25 cellular contexts compared by ENCODE assay signal in the genomic region with DNA sequence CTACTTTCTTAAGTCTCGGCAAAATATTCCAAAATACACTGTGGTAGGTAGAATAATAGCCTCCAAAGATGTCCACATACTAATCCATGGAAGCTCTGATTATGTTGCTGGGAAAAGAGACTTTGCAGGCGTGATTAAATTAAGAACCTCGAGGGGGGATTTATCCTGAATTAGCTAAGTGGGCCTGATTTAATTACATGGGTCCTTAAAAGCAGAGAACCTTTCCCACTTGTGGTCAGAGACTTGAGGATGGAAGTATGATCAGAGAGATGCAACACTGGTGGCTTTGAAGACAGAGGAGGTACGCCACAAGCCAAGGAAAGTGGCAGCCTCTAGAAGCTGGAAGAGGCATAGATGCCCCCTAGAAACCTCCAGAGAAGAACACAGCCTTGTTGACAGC.
"Had no signal": no experiment of that assay in that cellular context is flagged by ENCODE, and none has a peak within 500 bp of the region (broad histone marks: within the 10 kb centered on the region; RNA-seq: fewer than 3 reads in every experiment).

No MANE protein-coding gene starts in this region.

- H3K36me3 ChIP-seq: colonic mucosa, gastrocnemius medialis, left ventricle myocardium inferior, vagina had no signal

- ATAC-seq: activated CD8-positive, alpha-beta T cell treated with anti-CD3 and anti-CD28 coated beads for 36 hours; activated T-helper 17 cell treated with anti-CD3 and anti-CD28 coated beads, Interleukin-2, amount 50 U/mL, for 72 hours; gastrocnemius medialis had no signal

- H3K27me3 Mint-ChIP-seq: activated CD4-positive, alpha-beta T cell treated with anti-CD3 and anti-CD28 coated beads, Interleukin-2, amount 10 ng/mL, durations not matched to agents 7 days and 5 days; activated CD8-positive, alpha-beta T cell treated with anti-CD3 and anti-CD28 coated beads for 36 hours; activated naive CD8-positive, alpha-beta T cell treated with anti-CD3 and anti-CD28 coated beads, Interleukin-2, amount 10 ng/mL, durations not matched to agents 7 days and 5 days; activated T-helper 17 cell treated with anti-CD3 and anti-CD28 coated beads, Interleukin-2, amount 50 U/mL, for 72 hours had no signal

- H3K4me1 ChIP-seq: parathyroid adenoma had no signal

- H3K9me3 ChIP-seq: colonic mucosa, esophagus muscularis mucosa, gastrocnemius medialis, left ventricle myocardium inferior, sigmoid colon, testis, vagina had no signal

- H3K4me3 ChIP-seq: colonic mucosa, dorsolateral prefrontal cortex, esophagus muscularis mucosa, gastrocnemius medialis, left ventricle myocardium inferior, sigmoid colon, testis, vagina had no signal

- H3K27me3 ChIP-seq: colonic mucosa, dorsolateral prefrontal cortex, esophagus muscularis mucosa, gastrocnemius medialis, sigmoid colon, testis, vagina had no signal

- H3K27ac ChIP-seq: colonic mucosa, dorsolateral prefrontal cortex, left ventricle myocardium inferior, parathyroid adenoma, sigmoid colon, testis, vagina, VCaP had no signal

- H3K27ac Mint-ChIP-seq: activated CD4-positive, alpha-beta T cell treated with anti-CD3 and anti-CD28 coated beads, Interleukin-2, amount 10 ng/mL, durations not matched to agents 7 days and 5 days; activated CD8-positive, alpha-beta T cell treated with anti-CD3 and anti-CD28 coated beads for 36 hours; activated naive CD8-positive, alpha-beta T cell treated with anti-CD3 and anti-CD28 coated beads, Interleukin-2, amount 10 ng/mL, durations not matched to agents 7 days and 5 days; activated T-helper 17 cell treated with anti-CD3 and anti-CD28 coated beads, Interleukin-2, amount 50 U/mL, for 72 hours; nephron progenitor cell had no signal

- H3K9ac ChIP-seq: parathyroid adenoma had no signal

- DNase-seq: activated CD4-positive, alpha-beta T cell treated with anti-CD3 and anti-CD28 coated beads, Interleukin-2, amount 10 ng/mL, durations not matched to agents 7 days and 5 days; activated CD4-positive, CD25-positive, alpha-beta regulatory T cell treated with anti-CD3 and anti-CD28 coated beads, Interleukin-2, amount 50 U/mL, for 72 hours; activated CD8-positive, alpha-beta T cell treated with anti-CD3 and anti-CD28 coated beads for 36 hours; activated naive CD4-positive, alpha-beta T cell; activated naive CD8-positive, alpha-beta T cell treated with anti-CD3 and anti-CD28 coated beads, Interleukin-2, amount 10 ng/mL, durations not matched to agents 7 days and 5 days; activated T-cell treated with anti-CD3 and anti-CD28 coated beads, Interleukin-2, amount 50 U/mL, for 1 hour; colonic mucosa; dorsolateral prefrontal cortex; gastrocnemius medialis; hippocampal formation; kidney glomerular epithelial cell; left ventricle myocardium inferior; midbrain; nephron progenitor cell; nucleus accumbens; sigmoid colon; stimulated activated CD4-positive, alpha-beta T cell treated with anti-CD3 and anti-CD28 coated beads, Interleukin-4, amount 100 ng/mL, for 1 hour; stimulated activated naive CD4-positive, alpha-beta T cell; testis; trophoblast cell had no signal

- H2AFZ ChIP-seq: parathyroid adenoma had no signal

- H3K9me3 Mint-ChIP-seq: activated T-helper 17 cell treated with anti-CD3 and anti-CD28 coated beads, Interleukin-2, amount 50 U/mL, for 72 hours had no signal

- H3K4me3 Mint-ChIP-seq: activated CD4-positive, alpha-beta T cell treated with anti-CD3 and anti-CD28 coated beads, Interleukin-2, amount 10 ng/mL, durations not matched to agents 7 days and 5 days; activated CD8-positive, alpha-beta T cell treated with anti-CD3 and anti-CD28 coated beads for 36 hours; activated naive CD8-positive, alpha-beta T cell treated with anti-CD3 and anti-CD28 coated beads, Interleukin-2, amount 10 ng/mL, durations not matched to agents 7 days and 5 days; activated T-helper 17 cell treated with anti-CD3 and anti-CD28 coated beads, Interleukin-2, amount 50 U/mL, for 72 hours; nephron progenitor cell had no signal
